8 cellular contexts compared by ENCODE assay signal in genomic region chr16:57801856-57802634, GRCh38. TPM values are rescaled to one million over a fixed set of nuclear protein-coding genes. Genes with fewer than 3 reads are reported as not detected.
DNase-seq lines count a peak whose midpoint lies in the region; ATAC-seq and TF ChIP-seq lines count a peak whose summit lies in the region.

KIFC3 (minus strand) TSS chr16:57802491; CDS start chr16:57798243, 4,248 bp downstream.

- H3K9me3 ChIP-seq in tibial artery, result no peaks in the 10 kb centered on the region

- peaks cover 4 to 14% (median 10%) of the 10 kb centered on the region in 3 donors for H3K36me3 ChIP-seq in tibial artery

- peak within 1 kb of the TSS; percentile 72 to 83 for H3K27ac ChIP-seq in tibial artery

- TF ChIP-seq CTCF in tibial artery (IDR thresholded peaks at IDR 0.05), result peak; percentile 27 to 47

- peak within 1 kb of the TSS; percentile 60 to 73 for H3K4me3 ChIP-seq in tibial artery

- ATAC-seq in left ventricle myocardium superior (peak; percentile 46), GM18867 (IDR thresholded peaks at IDR 0.05; ENCODE audit: unreplicated experiment) (no peak)

- H3K4me1 ChIP-seq in tibial artery, result peaks cover 0 to 44% (median 32%) of the 10 kb centered on the region in 4 donors

- intact Hi-C loops in left ventricle myocardium superior (cut with micrococcal nuclease) (no loop called here), posterior vena cava (cut with DNase I) (loop anchor here (5.0 kb wide), 2 partner anchors 60 to 850 kb away; no protein-coding TSS in a partner anchor), tibial artery (cut with DNase I; ENCODE audit: low total_unique reads) (loop anchor here (5.0 to 10.0 kb wide), 2 partner anchors 65 to 497 kb away; partner anchors contain the start of gene KATNB1)

- DNase-seq in COLO668 (lab: John Stamatoyannopoulos, UW; ENCODE audit: unreplicated experiment) (peak; percentile 78), HT1080 (ENCODE audit: low read depth) (peak; percentile 67), T-helper 22 cell (ENCODE audit: low read depth) (peak; percentile 44), amygdala (lab: John Stamatoyannopoulos, UW) (peak in 44 of 56 donors; percentile 29 to 89 (median 76)), left ventricle myocardium superior (peak; percentile 92), posterior vena cava (ENCODE audit: low spot score) (peak; percentile 97), tibial artery (peak; percentile 82 to 92)

- no peaks in the 10 kb centered on the region for H3K27me3 ChIP-seq in tibial artery

RNA-seq across cellular contexts. Expression of gene KIFC3, which starts in this region (rescaled TPM):
- total RNA-seq in HT1080 (2014; rRNA removed; shearing (Covaris generic)), result 134 and 140 TPM in 2 replicates
- 47.4 and 57.8 TPM in 2 replicates for polyA plus RNA-seq in HT1080 (2015; cell fraction: cytosol; rRNA removed)
- 73.3 and 80.3 TPM in 2 replicates for polyA plus RNA-seq in HT1080 (2015; cell fraction: nucleus; rRNA removed)
- total RNA-seq in left ventricle myocardium superior (52.6 TPM), posterior vena cava (10 to 100 TPM; 63.9 to 67.7 TPM)

Comparison
In these comparisons a context has a peak if more than half of its experiments do, and no peak if none do; other contexts are left out.
1. DNase-seq: peak in every context shown above with its lines; median percentile 97 in posterior vena cava; 92 in left ventricle myocardium superior; 87 in tibial artery; 78 in COLO668; 76 in amygdala; 67 in HT1080; 44 in T-helper 22 cell.